9 cellular contexts compared by ENCODE assay signal in genomic region chrX:154367474-154368308, GRCh38. TPM values are rescaled to one million over a fixed set of nuclear protein-coding genes. Genes with fewer than 3 reads are reported as not detected.
A peak's percentile ranks its signal among the peaks of the same experiment; 100 is the strongest.
DNase-seq lines count a peak whose midpoint lies in the region; ATAC-seq and TF ChIP-seq lines count a peak whose summit lies in the region.
"Had no signal": no experiment of that assay in that cellular context is flagged by ENCODE, and none has a peak within 500 bp of the region (broad histone marks: within the 10 kb centered on the region; RNA-seq: fewer than 3 reads in every experiment).

No MANE protein-coding gene starts in this region.

- no peaks in the 10 kb centered on the region for H3K9me3 Mint-ChIP-seq in neural crest cell

- H3K79me2 ChIP-seq in Loucy (ENCODE audit: insufficient read depth, low read length) = peaks cover 70% of the 10 kb centered on the region

- H3K9me2 ChIP-seq in Loucy (replicated peaks; ENCODE audit: low read depth, low read length) = no peaks in the 10 kb centered on the region

- intact Hi-C loops in dorsolateral prefrontal cortex (cut with DNase I) = no loop called here

- ATAC-seq in GM21367 (IDR thresholded peaks at IDR 0.05; ENCODE audit: unreplicated experiment) = no peak

- peaks cover 8% of the 10 kb centered on the region for H3K36me3 Mint-ChIP-seq in neural crest cell (ENCODE audit: low read depth)

- H3K9ac ChIP-seq in Loucy (ENCODE audit: low read depth, low read length, poor library complexity, severe bottlenecking) = peak overlapping the region; percentile 99

- peaks cover 18% of the 10 kb centered on the region for H3K4me1 ChIP-seq in Loucy (ENCODE audit: insufficient read depth, low read length, poor library complexity, severe bottlenecking)

- no peak overlapping the region for H3K27ac Mint-ChIP-seq in neural crest cell (ENCODE audit: unreplicated experiment)

- H3K27me3 Mint-ChIP-seq in neural crest cell (ENCODE audit: low read depth) = peaks cover 8% of the 10 kb centered on the region

- CTCF ChIA-PET in AG04449 (lab: Yijun Ruan, JAX) = no interaction called here

- peak overlapping the region in 48 of 59 donors; percentile 4 to 89 (median 77) for H3K27ac ChIP-seq in dorsolateral prefrontal cortex

- no peaks in the 10 kb centered on the region for H3K27me3 ChIP-seq in Loucy (ENCODE audit: insufficient read depth, low read length, poor library complexity, severe bottlenecking)
- H3K27me3 ChIP-seq in dorsolateral prefrontal cortex = peaks cover 0 to 57% (median 0%) of the 10 kb centered on the region in 45 donors

- peak overlapping the region; percentile 78 for H3K4me3 Mint-ChIP-seq in neural crest cell

- peak overlapping the region; percentile 84 for H3K4me2 ChIP-seq in Loucy (ENCODE audit: low read depth, low read length, poor library complexity, severe bottlenecking)

- no peaks in the 10 kb centered on the region for H3K9me3 ChIP-seq in Loucy (ENCODE audit: insufficient read depth, low read depth, low read length)

- H3K4me3 ChIP-seq in AG04449 (ENCODE audit: low read depth, low read length) (peak overlapping the region; percentile 83), Loucy (ENCODE audit: low read length, poor library complexity, severe bottlenecking) (peak overlapping the region; percentile 97), dorsolateral prefrontal cortex (peak overlapping the region in 3 of 59 donors; percentile 68 to 74 (median 70))

- no peak overlapping the region for H2AFZ ChIP-seq in Loucy (ENCODE audit: low read length)

- no peaks in the 10 kb centered on the region for H3K4me1 Mint-ChIP-seq in neural crest cell

- POLR2A ChIA-PET in AG04449 (lab: Yijun Ruan, JAX) = interaction anchor here (1.0 to 2.9 kb wide), 2 partner anchors 11 to 12 kb away, joined by 3 to 16 read pairs; no protein-coding TSS in a partner anchor

- no peak for TF ChIP-seq CTCF in AG04449 (IDR thresholded peaks at IDR 0.05; ENCODE audit: insufficient read depth, low read length, missing control alignments)
- TF ChIP-seq CTCF in Loucy (conservative IDR thresholded peaks at IDR 0.05; ENCODE audit: low read length) = no peak
- TF ChIP-seq CTCF in dorsolateral prefrontal cortex (IDR thresholded peaks at IDR 0.05 in 54 of 56, conservative IDR thresholded peaks at IDR 0.05 in 2 of 56; ENCODE audit: low read depth in 1 of 56, partially characterized antibody in 56 of 56) = no peak
- TF ChIP-seq CTCF in neural crest cell (conservative IDR thresholded peaks at IDR 0.05) = no peak

- DNase-seq in AG04449 (ENCODE audit: low read depth, low spot score) (no peak), dorsolateral prefrontal cortex (no peak), neural crest cell (ENCODE audit: low read depth, low spot score) (no peak), SIG-M5 treated with dmso at 0.1 percent for 504 hours (lab: John Stamatoyannopoulos, UW; ENCODE audit: unreplicated experiment) (no peak), DMS153 treated with DMSO at 0.1 percent for 48 hours (lab: John Stamatoyannopoulos, UW; ENCODE audit: unreplicated experiment) (no peak)
- DNase-seq in central memory CD4-positive, alpha-beta T cell = no peak
- DNase-seq: GOT3 had no signal

- H3K36me3 ChIP-seq in Loucy (ENCODE audit: insufficient read depth, low read length) = peaks cover 45% of the 10 kb centered on the region; the same call in 1 of the 2 replicates

- H4K20me1 ChIP-seq in Loucy (ENCODE audit: insufficient read depth, low read length, poor library complexity, severe bottlenecking) = peaks cover 48% of the 10 kb centered on the region

- no peaks in the 10 kb centered on the region for H3F3A ChIP-seq in Loucy (ENCODE audit: low read depth)

RNA-seq across cellular contexts. Expression of gene FLNA, which starts 6.7 kb away (rescaled TPM):
- total RNA-seq in dorsolateral prefrontal cortex (100 to 1,000 TPM in 68 of 120 experiments, 10 to 100 TPM in 52; 48.9 to 557 (median 107) TPM), neural crest cell (786 and 809 TPM in 2 replicates)

RNA-seq across cellular contexts. Expression of gene EMD, which starts 11.4 kb away (rescaled TPM):
- total RNA-seq in dorsolateral prefrontal cortex (10 to 100 TPM; 21.9 to 72.7 (median 41.5) TPM), neural crest cell (54.3 and 56.8 TPM in 2 replicates)

RNA-seq across cellular contexts. Expression of gene RPL10, which starts 30.5 kb away (rescaled TPM):
- total RNA-seq in dorsolateral prefrontal cortex = 1,000 to 10,000 TPM in 1 of 120 experiments, 100 to 1,000 TPM in 119; 412 to 1,036 (median 652) TPM
- 2,853 and 2,857 TPM in 2 replicates for total RNA-seq in neural crest cell

RNA-seq across cellular contexts. Expression of gene DNASE1L1, which starts 41.4 kb away (rescaled TPM):
- total RNA-seq in dorsolateral prefrontal cortex (10 to 100 TPM in 118 of 120 experiments, 1 to 10 TPM in 2; 8.0 to 29.0 (median 17.4) TPM), neural crest cell (9.3 and 11.5 TPM in 2 replicates)

RNA-seq across cellular contexts. Expression of gene TAFAZZIN, which starts 43.6 kb away (rescaled TPM):
- total RNA-seq in dorsolateral prefrontal cortex = 100 to 1,000 TPM in 4 of 120 experiments, 10 to 100 TPM in 116; 35.6 to 127 (median 62.3) TPM
- 45.7 and 47.1 TPM in 2 replicates for total RNA-seq in neural crest cell
